Comparison of ENCODE assay signal across 8 cellular contexts in genomic region chr10:63520463-63521388, GRCh38. TPM values are rescaled to one million over a fixed set of nuclear protein-coding genes. Genes with fewer than 3 reads are reported as not detected.
DNase-seq lines count a peak whose midpoint lies in the region; ATAC-seq and TF ChIP-seq lines count a peak whose summit lies in the region.

No MANE protein-coding gene starts in this region.

- H3K27me3 ChIP-seq in suprapubic skin, result no peaks in the 10 kb centered on the region

- WGBS in suprapubic skin, result 25% methylated on average over 14 of the region's 46 CpGs

- peaks cover 31 to 45% (median 31%) of the 10 kb centered on the region in 3 donors for H3K4me1 Mint-ChIP-seq in naive B cell

- TF ChIP-seq EP300 in suprapubic skin (IDR thresholded peaks at IDR 0.05), result no peak

- peaks cover 69% of the 10 kb centered on the region for H3K4me1 ChIP-seq in suprapubic skin

- H3K36me3 ChIP-seq in suprapubic skin, result no peaks in the 10 kb centered on the region

- no peak for TF ChIP-seq CTCF in suprapubic skin (IDR thresholded peaks at IDR 0.05)

- peak overlapping the region; percentile 75 to 91 (median 88) for H3K4me3 Mint-ChIP-seq in naive B cell

- no peaks in the 10 kb centered on the region for H3K9me3 Mint-ChIP-seq in naive B cell

- no peak for TF ChIP-seq POLR2A in suprapubic skin (IDR thresholded peaks at IDR 0.05)

- no peaks in the 10 kb centered on the region for H3K27me3 Mint-ChIP-seq in naive B cell

- peak overlapping the region; percentile 85 for H3K4me3 ChIP-seq in suprapubic skin

- no peaks in the 10 kb centered on the region for H3K9me3 ChIP-seq in suprapubic skin

- DNase-seq in C1 segment of cervical spinal cord (lab: John Stamatoyannopoulos, UW) (peak in 8 of 14 donors; percentile 58 to 82 (median 71)), NOMO-1 treated with DMSO at 0.1 percent for 48 hours (lab: John Stamatoyannopoulos, UW; ENCODE audit: unreplicated experiment) (peak; percentile 85), naive B cell (peak; percentile 4), suprapubic skin (ENCODE audit: low spot score in 2 of 2) (peak in 1 of 2 donors; percentile 74)
- DNase-seq in activated T-cell treated with anti-CD3 and anti-CD28 coated beads, Interleukin-2, amount 50 U/mL, for 1 hour, result peak; percentile 61

- ATAC-seq in GM18909 (IDR thresholded peaks at IDR 0.05; ENCODE audit: poor library complexity, unreplicated experiment) (peak; percentile 72), HG03108 (IDR thresholded peaks at IDR 0.05; ENCODE audit: unreplicated experiment) (peak; percentile 74), esophagus mucosa (peak; percentile 92), naive B cell (ENCODE audit: low read depth in 2 of 2) (peak; percentile 77 to 78)

- H3K27ac ChIP-seq in suprapubic skin, result peak overlapping the region; percentile 100

- H3K27ac Mint-ChIP-seq in naive B cell, result peak overlapping the region in 5 of 6 donors; percentile 22 to 93 (median 88)

- no peaks in the 10 kb centered on the region for H3K36me3 Mint-ChIP-seq in naive B cell

RNA-seq across cellular contexts. Expression of gene REEP3, which starts 0.5 kb away (rescaled TPM):
- total RNA-seq in esophagus mucosa (24.5 TPM), suprapubic skin (10 to 100 TPM; 29.0 to 79.2 (median 31.1) TPM)
- 1 to 10 TPM; 5.0 to 7.5 (median 6.3) TPM for polyA plus RNA-seq in naive B cell (ENCODE audit: low read depth in 6 of 6)

RNA-seq across cellular contexts. Expression of gene JMJD1C, which starts 54.9 kb away (rescaled TPM):
- 42.1 TPM for total RNA-seq in esophagus mucosa
- polyA plus RNA-seq in naive B cell (ENCODE audit: low read depth in 6 of 6), result 100 to 1,000 TPM in 5 of 6 donors, 10 to 100 TPM in 1; 51.7 to 154 (median 124) TPM
- total RNA-seq in suprapubic skin, result 100 to 1,000 TPM in 2 of 4 donors, 10 to 100 TPM in 2; 78.6 to 127 (median 97.5) TPM
